ENCODE assay signal across 2 cellular contexts in genomic region chr2:102197389-102198137, GRCh38.
TF ChIP-seq lines count a peak whose summit lies in the region.

No MANE protein-coding gene starts in this region.

TF ChIP-seq in IMR-90, 13 proteins besides CTCF, POLR2A, EP300 and RAD21:
- TF ChIP-seq MAFK (IDR thresholded peaks at IDR 0.05; ENCODE audit: low read depth, low read length) (0 out of 2 replicates have a peak, but pooled peaks have one; percentile 14), BHLHE40 (IDR thresholded peaks at IDR 0.05; ENCODE audit: low read depth, low read length) (no peak), NFE2L2 (IDR thresholded peaks at IDR 0.05; ENCODE audit: low read depth, low read length) (peak; percentile 84)

TF ChIP-seq in K562, 482 proteins besides CTCF, POLR2A, EP300 and RAD21:
- peak; percentile 72 for TF ChIP-seq C11orf30 (IDR thresholded peaks at IDR 0.05; ENCODE audit: low read depth)
- TF ChIP-seq MAFK (IDR thresholded peaks at IDR 0.05; ENCODE audit: low read length) = peak; percentile 65; the same call in 1 of the 2 replicates
- no peak for TF ChIP-seq BCL6 (CRISPR knock-in tag; IDR thresholded peaks at IDR 0.05)
- no peak for TF ChIP-seq MYBL2 (IDR thresholded peaks at IDR 0.05; ENCODE audit: low read depth)
- no peak for TF ChIP-seq MYBL2 (CRISPR knock-in tag; IDR thresholded peaks at IDR 0.05; ENCODE audit: borderline replicate concordance)
- TF ChIP-seq SMARCE1 (IDR thresholded peaks at IDR 0.05) = no peak
- peak; percentile 73 for TF ChIP-seq NFE2L1 (tag; IDR thresholded peaks at IDR 0.05; ENCODE audit: borderline replicate concordance, low read depth)
- TF ChIP-seq NFE2 (IDR thresholded peaks at IDR 0.05; ENCODE audit: low read depth) = peak; percentile 60; the same call in 1 of the 2 replicates
- TF ChIP-seq HNRNPL (IDR thresholded peaks at IDR 0.05; ENCODE audit: low read depth, low read length) = no peak
- TF ChIP-seq MAFG (tag; conservative IDR thresholded peaks at IDR 0.05) = peak; percentile 89
- peak; percentile 68 for TF ChIP-seq ZNF316 (IDR thresholded peaks at IDR 0.05)
- no peak for TF ChIP-seq LEF1 (IDR thresholded peaks at IDR 0.05)
- TF ChIP-seq MAFF (IDR thresholded peaks at IDR 0.05; ENCODE audit: low read length) = peak; percentile 68
- TF ChIP-seq RFX7 (CRISPR knock-in tag; IDR thresholded peaks at IDR 0.05) = no peak
